In the genomic region with DNA sequence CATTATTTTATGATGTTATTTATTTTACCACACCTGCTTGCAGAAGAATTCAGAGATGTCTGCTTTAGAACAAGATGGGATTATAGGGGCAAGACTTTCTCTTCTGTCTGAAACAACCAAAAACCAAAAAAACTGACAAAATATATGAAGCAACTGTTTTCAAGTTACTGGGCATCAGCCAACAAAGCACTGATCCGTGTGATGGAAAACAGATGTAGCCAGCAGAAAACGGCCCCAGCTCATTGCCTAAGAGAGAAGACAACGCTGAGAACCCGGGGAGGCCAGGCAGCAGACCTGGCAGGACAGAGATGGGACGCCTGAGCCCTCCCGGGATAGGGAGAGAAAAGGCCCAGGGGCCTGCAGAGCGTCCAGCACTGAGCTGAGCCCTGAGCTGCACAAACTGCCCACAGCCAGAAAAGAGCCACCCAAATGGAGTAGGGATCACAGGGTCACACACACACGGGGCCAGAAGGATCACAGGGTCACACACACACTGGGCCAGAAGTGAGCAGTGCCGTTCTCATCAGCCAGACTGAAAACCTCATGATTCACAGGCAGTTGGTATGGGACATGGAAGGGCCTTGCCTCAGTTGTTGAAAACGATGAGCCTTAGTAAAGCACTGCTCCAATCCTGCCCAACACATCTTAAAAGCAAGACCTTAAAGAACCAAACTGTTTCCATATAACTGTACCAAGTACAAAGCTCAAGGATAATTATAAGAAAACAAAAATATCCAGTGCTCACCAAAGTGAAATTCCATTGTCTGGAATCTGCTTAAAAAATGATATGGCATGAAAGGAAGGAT, we compare ENCODE assay signal across 9 cellular contexts. TPM values are rescaled to one million over a fixed set of nuclear protein-coding genes. Genes with fewer than 3 reads are reported as not detected.
DNase-seq lines count a peak whose midpoint lies in the region; ATAC-seq and TF ChIP-seq lines count a peak whose summit lies in the region.
"Had no signal": no experiment of that assay in that cellular context is flagged by ENCODE, and none has a peak within 500 bp of the region (broad histone marks: within the 10 kb centered on the region; RNA-seq: fewer than 3 reads in every experiment).

No MANE protein-coding gene starts in this region.

- no peaks in the 10 kb centered on the region for H3K36me3 Mint-ChIP-seq in activated naive CD8-positive, alpha-beta T cell treated with anti-CD3 and anti-CD28 coated beads, Interleukin-2, amount 50 U/mL, for 24 hours (ENCODE audit: low read depth)

- no peak overlapping the region for H2AK5ac ChIP-seq in trophoblast cell (ENCODE audit: low read length)

- H3K9me3 Mint-ChIP-seq in activated naive CD8-positive, alpha-beta T cell treated with anti-CD3 and anti-CD28 coated beads, Interleukin-2, amount 50 U/mL, for 24 hours = no peaks in the 10 kb centered on the region

- H3K4me2 ChIP-seq in BLaER1 treated with 17β-estradiol and CSF1 and Interleukin-3, amounts not matched to agents 10 nM and 100 nM = peak overlapping the region; percentile 85 to 95 (median 89)
- no peak overlapping the region for H3K4me2 ChIP-seq in trophoblast cell (ENCODE audit: low read length)

- H2BK12ac ChIP-seq in trophoblast cell (ENCODE audit: low read length) = peak overlapping the region; percentile 50

- peaks cover 0 to 46% (median 42%) of the 10 kb centered on the region in 11 experiments; a peak in 19 of 22 replicates for H3K36me3 ChIP-seq in BLaER1 treated with 17β-estradiol and CSF1 and Interleukin-3, amounts not matched to agents 10 nM and 100 nM
- peaks cover 30% of the 10 kb centered on the region for H3K36me3 ChIP-seq in RWPE2 (ENCODE audit: low read depth)
- H3K36me3 ChIP-seq in gastroesophageal sphincter = no peaks in the 10 kb centered on the region
- H3K36me3 ChIP-seq in trophoblast cell (ENCODE audit: control insufficient read depth in 1 of 2, insufficient read depth in 2 of 2, low read length in 2 of 2) = peaks cover 6% of the 10 kb centered on the region in 2 experiments

- peaks cover 10 to 43% (median 35%) of the 10 kb centered on the region in 11 experiments; a peak in 21 of 22 replicates for H3K9me3 ChIP-seq in BLaER1 treated with 17β-estradiol and CSF1 and Interleukin-3, amounts not matched to agents 10 nM and 100 nM (replicated peaks in 1 of 11)
- H3K9me3 ChIP-seq in RWPE2 (ENCODE audit: severe bottlenecking) (no peaks in the 10 kb centered on the region), gastroesophageal sphincter (peaks cover 0 to 7% (median 0%) of the 10 kb centered on the region in 3 donors), trophoblast cell (ENCODE audit: insufficient read depth, low read depth, low read length) (no peaks in the 10 kb centered on the region)

- H3K27me3 Mint-ChIP-seq in activated naive CD8-positive, alpha-beta T cell treated with anti-CD3 and anti-CD28 coated beads, Interleukin-2, amount 50 U/mL, for 24 hours = peaks cover 2% of the 10 kb centered on the region

- peaks cover 4 to 79% (median 40%) of the 10 kb centered on the region in 11 experiments; a peak in 20 of 22 replicates for H4K20me1 ChIP-seq in BLaER1 treated with 17β-estradiol and CSF1 and Interleukin-3, amounts not matched to agents 10 nM and 100 nM

- peak overlapping the region in 2 of 10 experiments; percentile 26 to 45; a peak in 1 of 20 replicates for H3K4me3 ChIP-seq in BLaER1 treated with 17β-estradiol and CSF1 and Interleukin-3, amounts not matched to agents 10 nM and 100 nM
- H3K4me3 ChIP-seq in RWPE2 (ENCODE audit: severe bottlenecking) (no peak overlapping the region), gastroesophageal sphincter (no peak overlapping the region), trophoblast cell (ENCODE audit: low read depth, low read length) (no peak overlapping the region)

- no peaks in the 10 kb centered on the region for H3K4me1 Mint-ChIP-seq in activated naive CD8-positive, alpha-beta T cell treated with anti-CD3 and anti-CD28 coated beads, Interleukin-2, amount 50 U/mL, for 24 hours

- H3K4me3 Mint-ChIP-seq in activated naive CD8-positive, alpha-beta T cell treated with anti-CD3 and anti-CD28 coated beads, Interleukin-2, amount 50 U/mL, for 24 hours = no peak overlapping the region

- H3K79me2 ChIP-seq in trophoblast cell (ENCODE audit: control insufficient read depth, insufficient read depth, low read length, poor library complexity) = peaks cover 15% of the 10 kb centered on the region

- H3K4me1 ChIP-seq in BLaER1 treated with 17β-estradiol and CSF1 and Interleukin-3, amounts not matched to agents 10 nM and 100 nM = peaks cover 60 to 68% (median 64%) of the 10 kb centered on the region in 10 experiments
- H3K4me1 ChIP-seq in RWPE2 (ENCODE audit: insufficient read depth, poor library complexity, severe bottlenecking) (peaks cover 45% of the 10 kb centered on the region), gastroesophageal sphincter (peaks cover 13 to 54% (median 27%) of the 10 kb centered on the region in 3 donors), trophoblast cell (ENCODE audit: control insufficient read depth in 1 of 2, insufficient read depth in 2 of 2, low read length in 2 of 2) (peaks cover 25 to 34% of the 10 kb centered on the region in 2 experiments)

- H4K91ac ChIP-seq in trophoblast cell (ENCODE audit: low read depth, low read length) = no peak overlapping the region

- peak overlapping the region; percentile 81 for H3K23ac ChIP-seq in trophoblast cell (ENCODE audit: low read length)

- ATAC-seq in RWPE2 (ENCODE audit: low read depth) (no peak), gastroesophageal sphincter (peak; percentile 73), GM21529 (IDR thresholded peaks at IDR 0.05; ENCODE audit: unreplicated experiment) (no peak)
- ATAC-seq in activated naive CD8-positive, alpha-beta T cell treated with anti-CD3 and anti-CD28 coated beads, Interleukin-2, amount 50 U/mL, for 24 hours = no peak

- H3K18ac ChIP-seq in trophoblast cell (ENCODE audit: low read length) = no peak overlapping the region

- DNase-seq in RWPE2 (ENCODE audit: low spot score) (no peak), trophoblast cell (peak in 1 of 2 donors; percentile 45), NCI-H345 treated with DMSO at 0.1 percent for 48 hours (lab: John Stamatoyannopoulos, UW; ENCODE audit: unreplicated experiment) (no peak)
- no peak for DNase-seq in stimulated activated CD4-positive, alpha-beta T cell treated with anti-CD3 and anti-CD28 coated beads, Interleukin-1b, Interleukin-23, amount 100 ng/mL, for 48 hours
- DNase-seq in activated naive CD8-positive, alpha-beta T cell treated with anti-CD3 and anti-CD28 coated beads, Interleukin-2, amount 50 U/mL, for 24 hours = no peak
- DNase-seq: activated naive CD4-positive, alpha-beta T cell treated with anti-CD3 and anti-CD28 coated beads, Interleukin-2, amount 50 U/mL, for 16 hours had no signal

- no peak overlapping the region for H3K27ac Mint-ChIP-seq in activated naive CD8-positive, alpha-beta T cell treated with anti-CD3 and anti-CD28 coated beads, Interleukin-2, amount 50 U/mL, for 24 hours

- no peak overlapping the region for H4K8ac ChIP-seq in trophoblast cell (ENCODE audit: low read depth, low read length)

- no peak overlapping the region for H2AFZ ChIP-seq in trophoblast cell (ENCODE audit: insufficient read depth, low read length, poor library complexity)

- WGBS in gastroesophageal sphincter (ENCODE audit: low coverage in 1 of 2), 2 donors = 12 to 23% methylated on average over 5 to 9 of the region's 10 CpGs
- WGBS in trophoblast cell (ENCODE audit: extremely low coverage, insufficient coverage, insufficient read length) = no CpG with 5 or more reads among the region's 10 CpGs

- TF ChIP-seq POLR2A in gastroesophageal sphincter (IDR thresholded peaks at IDR 0.05) = no peak

- no peak for TF ChIP-seq EP300 in gastroesophageal sphincter (IDR thresholded peaks at IDR 0.05)

- no peak overlapping the region for H3K14ac ChIP-seq in trophoblast cell (ENCODE audit: low read length)

- H3K9ac ChIP-seq in BLaER1 treated with 17β-estradiol and CSF1 and Interleukin-3, amounts not matched to agents 10 nM and 100 nM = peak overlapping the region; percentile 27 to 83 (median 76); a peak in 19 of 22 replicates
- peak overlapping the region; percentile 12 for H3K9ac ChIP-seq in trophoblast cell (ENCODE audit: low read length)

- H2BK120ac ChIP-seq in trophoblast cell (ENCODE audit: insufficient read depth, low read length, poor library complexity) = no peak overlapping the region

- H3K79me1 ChIP-seq in trophoblast cell (ENCODE audit: low read length) = no peaks in the 10 kb centered on the region

- no peak overlapping the region for H4K12ac ChIP-seq in trophoblast cell (ENCODE audit: low read depth, low read length)

- TF ChIP-seq CTCF in RWPE2 (IDR thresholded peaks at IDR 0.05; ENCODE audit: poor library complexity, severe bottlenecking) (no peak), gastroesophageal sphincter (IDR thresholded peaks at IDR 0.05) (no peak)

- no peak overlapping the region for H2BK5ac ChIP-seq in trophoblast cell (ENCODE audit: low read depth, low read length, poor library complexity)

- H3K27ac ChIP-seq in BLaER1 treated with 17β-estradiol and CSF1 and Interleukin-3, amounts not matched to agents 10 nM and 100 nM = peak overlapping the region; percentile 79 to 93 (median 84); a peak in 20 of 22 replicates
- peak overlapping the region; percentile 94 for H3K27ac ChIP-seq in RWPE2 (ENCODE audit: poor library complexity, severe bottlenecking)
- H3K27ac ChIP-seq in gastroesophageal sphincter = peak overlapping the region in 3 of 4 donors; percentile 81 to 86 (median 84)
- peak overlapping the region; percentile 45 for H3K27ac ChIP-seq in trophoblast cell (ENCODE audit: low read depth, low read length)

- no peaks in the 10 kb centered on the region for H3K27me3 ChIP-seq in BLaER1 treated with 17β-estradiol and CSF1 and Interleukin-3, amounts not matched to agents 10 nM and 100 nM
- H3K27me3 ChIP-seq in RWPE2 (ENCODE audit: insufficient read depth, poor library complexity, severe bottlenecking) = no peaks in the 10 kb centered on the region
- no peaks in the 10 kb centered on the region for H3K27me3 ChIP-seq in gastroesophageal sphincter
- H3K27me3 ChIP-seq in trophoblast cell (ENCODE audit: insufficient read depth, low read length) = no peaks in the 10 kb centered on the region

- peak overlapping the region; percentile 52 for H3K4ac ChIP-seq in trophoblast cell (ENCODE audit: low read depth, low read length)

RNA-seq across cellular contexts. Expression of a gene that starts 12.1 kb away (rescaled TPM):
- total RNA-seq in gastroesophageal sphincter = 10 to 100 TPM; 19.9 to 95.9 (median 60.9) TPM
- 194 and 203 TPM in 2 replicates for polyA plus RNA-seq in trophoblast cell (2013)
